ENCODE assay signal across 8 cellular contexts in the genomic region with DNA sequence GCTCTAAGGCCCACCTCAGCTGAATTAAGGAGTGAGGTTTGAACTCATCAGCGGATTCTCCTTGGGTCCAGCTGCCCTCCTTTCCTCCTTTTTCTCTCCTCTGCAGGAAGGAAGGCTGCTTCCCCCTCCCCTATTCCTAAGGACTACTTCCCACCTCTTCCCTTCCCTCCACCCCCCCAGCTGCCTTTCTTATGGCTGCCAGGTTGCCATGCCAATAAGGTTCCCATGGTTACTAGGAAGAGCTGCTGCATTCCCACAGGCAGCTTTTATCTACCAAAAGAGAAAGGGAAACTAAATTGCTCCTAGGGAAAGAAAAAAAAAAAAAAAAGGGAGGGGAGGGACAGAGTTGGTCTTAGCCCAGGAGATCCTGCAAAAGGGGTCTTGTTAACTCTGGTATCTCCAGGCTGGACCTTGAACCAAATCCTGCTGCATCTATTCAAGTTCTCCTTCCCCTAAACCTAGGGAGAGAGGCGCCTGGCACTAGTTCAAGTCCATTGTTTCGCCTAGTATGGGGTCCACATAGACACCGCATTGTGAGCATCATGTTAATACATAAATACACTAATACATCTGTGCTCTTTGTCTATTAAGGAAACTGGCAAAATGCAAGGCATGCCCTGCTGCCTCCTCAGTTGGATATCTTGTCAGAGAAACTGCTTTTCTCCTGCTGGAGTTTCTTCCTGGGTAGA. TPM values are rescaled to one million over a fixed set of nuclear protein-coding genes. Genes with fewer than 3 reads are reported as not detected.
DNase-seq lines count a peak whose midpoint lies in the region; ATAC-seq and TF ChIP-seq lines count a peak whose summit lies in the region.

No MANE protein-coding gene starts in this region.

- no peaks in the 10 kb centered on the region for H4K20me1 ChIP-seq in PC-9 (ENCODE audit: insufficient read depth)

- H2AFZ ChIP-seq in PC-9: no peak overlapping the region

- no peaks in the 10 kb centered on the region for H3K9me3 Mint-ChIP-seq in stimulated activated effector memory CD8-positive, alpha-beta T cell treated with anti-CD3 and anti-CD28 coated beads, Interleukin-12 subunit alpha, Interleukin-12 subunit beta, amount 100 ng/mL, for 72 hours

- CTCF ChIA-PET in PC-9 (lab: Charles Lee): no interaction called here

- H3K27ac Mint-ChIP-seq in stimulated activated effector memory CD8-positive, alpha-beta T cell treated with anti-CD3 and anti-CD28 coated beads, Interleukin-12 subunit alpha, Interleukin-12 subunit beta, amount 100 ng/mL, for 72 hours: no peak overlapping the region

- H3K36me3 ChIP-seq in HUES64 (ENCODE audit: insufficient read depth, low read length) (no peaks in the 10 kb centered on the region), PC-9 (ENCODE audit: low read depth) (no peaks in the 10 kb centered on the region)

- TF ChIP-seq CTCF in PC-9 (conservative IDR thresholded peaks at IDR 0.05): no peak

- peaks cover 42% of the 10 kb centered on the region for H3K4me1 Mint-ChIP-seq in stimulated activated effector memory CD8-positive, alpha-beta T cell treated with anti-CD3 and anti-CD28 coated beads, Interleukin-12 subunit alpha, Interleukin-12 subunit beta, amount 100 ng/mL, for 72 hours

- no peaks in the 10 kb centered on the region for H3K27me3 ChIP-seq in HUES64 (ENCODE audit: insufficient read depth, low read length)
- H3K27me3 ChIP-seq in PC-9 (ENCODE audit: insufficient read depth, low read depth): no peaks in the 10 kb centered on the region

- ATAC-seq in stimulated activated effector memory CD8-positive, alpha-beta T cell treated with anti-CD3 and anti-CD28 coated beads, Interleukin-12 subunit alpha, Interleukin-12 subunit beta, amount 100 ng/mL, for 72 hours: no peak

- H3K9me3 ChIP-seq in HUES64 (ENCODE audit: insufficient read depth, low read depth, low read length) (peaks cover 10% of the 10 kb centered on the region; the same call in 1 of the 2 replicates), PC-9 (ENCODE audit: insufficient read depth, low read depth) (0 out of 2 replicates have a peak, but pooled peaks cover 3% of the 10 kb centered on the region)

- H3K36me3 Mint-ChIP-seq in stimulated activated effector memory CD8-positive, alpha-beta T cell treated with anti-CD3 and anti-CD28 coated beads, Interleukin-12 subunit alpha, Interleukin-12 subunit beta, amount 100 ng/mL, for 72 hours: peaks cover 9% of the 10 kb centered on the region

- BruUV-seq in PC-9 (replicated peaks; lab: Mats Ljungman, UMichigan): no TSS peak

- H3K4me3 Mint-ChIP-seq in stimulated activated effector memory CD8-positive, alpha-beta T cell treated with anti-CD3 and anti-CD28 coated beads, Interleukin-12 subunit alpha, Interleukin-12 subunit beta, amount 100 ng/mL, for 72 hours: no peak overlapping the region

- POLR2A ChIA-PET in PC-9 (lab: Charles Lee; ENCODE audit: unreplicated experiment): no interaction called here

- peak; percentile 75 for DNase-seq in AG08396 (ENCODE audit: low spot score)
- DNase-seq in astrocyte of the hippocampus (ENCODE audit: low read depth, low spot score): peak; percentile 89
- peak; percentile 93 for DNase-seq in iPS-NIHi7 (ENCODE audit: extremely low spot score)
- DNase-seq in PC-9: no peak
- no peak for DNase-seq in activated CD8-positive, alpha-beta memory T cell treated with anti-CD3 and anti-CD28 coated beads, Interleukin-2, amount 50 U/mL, for 48 hours
- no peak for DNase-seq in stimulated activated effector memory CD8-positive, alpha-beta T cell treated with anti-CD3 and anti-CD28 coated beads, Interleukin-12 subunit alpha, Interleukin-12 subunit beta, amount 100 ng/mL, for 72 hours (ENCODE audit: low spot score in 2 of 2)
- DNase-seq in NOMO-1 treated with dmso at 0.1 percent for 144 hours (lab: John Stamatoyannopoulos, UW; ENCODE audit: unreplicated experiment): no peak

- H3K4me3 ChIP-seq in HUES64 (ENCODE audit: low read length): peak overlapping the region; percentile 28
- no peak overlapping the region for H3K4me3 ChIP-seq in PC-9

- H3K4me2 ChIP-seq in PC-9: no peak overlapping the region

- H3K27ac ChIP-seq in HUES64 (ENCODE audit: low read depth, low read length): peak overlapping the region; percentile 67; the same call in 1 of the 2 replicates
- H3K27ac ChIP-seq in PC-9: no peak overlapping the region

- H3K9ac ChIP-seq in HUES64 (ENCODE audit: low read depth, low read length): peak overlapping the region; percentile 45

- H3K4me1 ChIP-seq in HUES64 (ENCODE audit: insufficient read depth, low read length) (peaks cover 15% of the 10 kb centered on the region), PC-9 (replicated peaks; ENCODE audit: insufficient read depth) (0 out of 2 replicates have a peak, but pooled peaks cover 3% of the 10 kb centered on the region)

- intact Hi-C loops in PC-9 (cut with micrococcal nuclease; ENCODE audit: unreplicated experiment): no loop called here

- no peaks in the 10 kb centered on the region for H3K9me2 ChIP-seq in PC-9 (ENCODE audit: insufficient read depth)

- no peaks in the 10 kb centered on the region for H3K79me2 ChIP-seq in PC-9 (ENCODE audit: low read depth)

- peaks cover 11% of the 10 kb centered on the region; the same call in 1 of the 2 replicates for H3F3A ChIP-seq in PC-9 (ENCODE audit: insufficient read depth, low read depth)

- 37% methylated on average over 4 of the region's 4 CpGs for WGBS in HUES64

RNA-seq across cellular contexts. Expression of gene FEZ1, which starts 21.2 kb away (rescaled TPM):
- 91.5 TPM for polyA plus RNA-seq in HUES64 (2013, experiment 1 of 2)
- 89.7 TPM for polyA plus RNA-seq in HUES64 (2013, experiment 2 of 2)
- total RNA-seq in PC-9 (2021): 0.57 and 1.3 TPM in 2 replicates

RNA-seq across cellular contexts. Expression of gene EI24, which starts 52.0 kb away (rescaled TPM):
- 125 TPM for polyA plus RNA-seq in HUES64 (2013, experiment 1 of 2)
- 125 TPM for polyA plus RNA-seq in HUES64 (2013, experiment 2 of 2)
- total RNA-seq in PC-9 (2021): 69.7 and 88.2 TPM in 2 replicates

Comparison
In these comparisons a context has a peak if more than half of its experiments do, and no peak if none do; other contexts are left out.
1. DNase-seq: peak in AG08396 (single experiment), astrocyte of the hippocampus (single experiment) and iPS-NIHi7 (single experiment); none in PC-9 (0 of 2), activated CD8-positive, alpha-beta memory T cell treated with anti-CD3 and anti-CD28 coated beads, Interleukin-2, amount 50 U/mL, for 48 hours (single experiment), stimulated activated effector memory CD8-positive, alpha-beta T cell treated with anti-CD3 and anti-CD28 coated beads, Interleukin-12 subunit alpha, Interleukin-12 subunit beta, amount 100 ng/mL, for 72 hours (0 of 2) and NOMO-1 treated with dmso at 0.1 percent for 144 hours (single experiment).